ENCODE assay signal across 1 cellular context in genomic region chr21:35015435-35016024, GRCh38.
TF ChIP-seq lines count a peak whose summit lies in the region.

No MANE protein-coding gene starts in this region.

TF ChIP-seq in GM12878, 131 proteins besides CTCF, POLR2A, EP300 and RAD21 (continued from another document):
- TF ChIP-seq TCF7 (IDR thresholded peaks at IDR 0.05; ENCODE audit: borderline replicate concordance) = peak; percentile 86; the same call in 1 of the 2 replicates
- no peak for TF ChIP-seq CREB1 (IDR thresholded peaks at IDR 0.05; ENCODE audit: low read depth)
- TF ChIP-seq YY1 (IDR thresholded peaks at IDR 0.05; ENCODE audit: low read depth, low read length) = no peak
